In genomic region chr18:56575819-56576663, GRCh38 we compare ENCODE assay signal across 8 cellular contexts.
DNase-seq lines count a peak whose midpoint lies in the region; ATAC-seq and TF ChIP-seq lines count a peak whose summit lies in the region.

No MANE protein-coding gene starts in this region.

- H3K4me3 Mint-ChIP-seq in activated T-helper 1 cell treated with anti-CD3 and anti-CD28 coated beads, Interleukin-12 subunit alpha, Interleukin-12 subunit beta, Interleukin-2, Interleukin-4 antibody, amounts not matched to agents 30 ng/mL and 10 ng/mL and 1 ng/mL, durations not matched to agents 14 hours and 24 hours and 36 hours, result no peak overlapping the region

- H3K9me3 Mint-ChIP-seq in activated T-helper 1 cell treated with anti-CD3 and anti-CD28 coated beads, Interleukin-12 subunit alpha, Interleukin-12 subunit beta, Interleukin-2, Interleukin-4 antibody, amounts not matched to agents 30 ng/mL and 10 ng/mL and 1 ng/mL, durations not matched to agents 14 hours and 24 hours and 36 hours, result no peaks in the 10 kb centered on the region

- no peak for TF ChIP-seq POLR2A in ovary (IDR thresholded peaks at IDR 0.05)

- no peaks in the 10 kb centered on the region for H3K27me3 ChIP-seq in ovary

- no peaks in the 10 kb centered on the region for H3K36me3 ChIP-seq in ovary

- TF ChIP-seq EP300 in ovary (IDR thresholded peaks at IDR 0.05), result no peak

- peak; percentile 84 for ATAC-seq in GM18868 (IDR thresholded peaks at IDR 0.05; ENCODE audit: unreplicated experiment)

- no peak overlapping the region for H3K27ac ChIP-seq in ovary

- H3K4me3 ChIP-seq in fibroblast of pulmonary artery (replicated peaks; ENCODE audit: low read depth, low read length), result no peak overlapping the region
- H3K4me3 ChIP-seq in ovary, result no peak overlapping the region

- DNase-seq in AG20443 (ENCODE audit: low spot score) (peak; percentile 61), M059J (ENCODE audit: low read depth) (peak; percentile 70), SHP77 (lab: John Stamatoyannopoulos, UW) (peak; percentile 49 to 51), fibroblast of pulmonary artery (ENCODE audit: low read depth) (peak; percentile 82), ovary (no peak)
- no peak for DNase-seq in stimulated activated CD4-positive, alpha-beta T cell treated with anti-CD3 and anti-CD28 coated beads, Interleukin-12 subunit alpha, Interleukin-12 subunit beta, amount 100 ng/mL, for 4 hours
- no peak for DNase-seq in activated T-helper 1 cell treated with anti-CD3 and anti-CD28 coated beads, Interleukin-12 subunit alpha, Interleukin-12 subunit beta, Interleukin-2, Interleukin-4 antibody, amounts not matched to agents 30 ng/mL and 10 ng/mL and 1 ng/mL, durations not matched to agents 14 hours and 24 hours and 36 hours (ENCODE audit: low spot score)

- H3K9me3 ChIP-seq in ovary, result no peaks in the 10 kb centered on the region

- intact Hi-C loops in ovary (cut with DNase I), result loop anchor here in 3 of 4 donors (5.0 to 10.0 kb wide), 6 partner anchors 571 to 1344 kb away; no protein-coding TSS in a partner anchor
- intact Hi-C loops in activated T-helper 1 cell treated with anti-CD3 and anti-CD28 coated beads, Interleukin-12 subunit alpha, Interleukin-12 subunit beta, Interleukin-2, Interleukin-4 antibody, amounts not matched to agents 30 ng/mL and 10 ng/mL and 1 ng/mL, durations not matched to agents 14 hours and 24 hours and 36 hours (cut with micrococcal nuclease), result loop anchor here (1.0 to 10.0 kb wide), 4 partner anchors 1161 to 1341 kb away; no protein-coding TSS in a partner anchor

- H3K27ac Mint-ChIP-seq in activated T-helper 1 cell treated with anti-CD3 and anti-CD28 coated beads, Interleukin-12 subunit alpha, Interleukin-12 subunit beta, Interleukin-2, Interleukin-4 antibody, amounts not matched to agents 30 ng/mL and 10 ng/mL and 1 ng/mL, durations not matched to agents 14 hours and 24 hours and 36 hours, result no peak overlapping the region

- H3K27me3 Mint-ChIP-seq in activated T-helper 1 cell treated with anti-CD3 and anti-CD28 coated beads, Interleukin-12 subunit alpha, Interleukin-12 subunit beta, Interleukin-2, Interleukin-4 antibody, amounts not matched to agents 30 ng/mL and 10 ng/mL and 1 ng/mL, durations not matched to agents 14 hours and 24 hours and 36 hours (ENCODE audit: insufficient read depth), result peaks cover 11% of the 10 kb centered on the region

- no peaks in the 10 kb centered on the region for H3K4me1 Mint-ChIP-seq in activated T-helper 1 cell treated with anti-CD3 and anti-CD28 coated beads, Interleukin-12 subunit alpha, Interleukin-12 subunit beta, Interleukin-2, Interleukin-4 antibody, amounts not matched to agents 30 ng/mL and 10 ng/mL and 1 ng/mL, durations not matched to agents 14 hours and 24 hours and 36 hours (ENCODE audit: low read depth)

- WGBS in ovary, 3 donors, result 11 to 19% (median 14%) methylated on average over 8 of the region's 8 CpGs

- peaks cover 10% of the 10 kb centered on the region for H3K4me1 ChIP-seq in ovary (ENCODE audit: insufficient read depth)

- TF ChIP-seq CTCF in fibroblast of pulmonary artery (IDR thresholded peaks at IDR 0.05; ENCODE audit: low read length, missing control alignments) (peak; percentile 59), ovary (IDR thresholded peaks at IDR 0.05) (peak; percentile 38 to 83 (median 74))

- H3K36me3 Mint-ChIP-seq in activated T-helper 1 cell treated with anti-CD3 and anti-CD28 coated beads, Interleukin-12 subunit alpha, Interleukin-12 subunit beta, Interleukin-2, Interleukin-4 antibody, amounts not matched to agents 30 ng/mL and 10 ng/mL and 1 ng/mL, durations not matched to agents 14 hours and 24 hours and 36 hours (ENCODE audit: low read depth), result no peaks in the 10 kb centered on the region

Comparison
In these comparisons a context has a peak if more than half of its experiments do, and no peak if none do; other contexts are left out.
1. DNase-seq: peak in AG20443 (single experiment), M059J (single experiment), SHP77 (2 of 2) and fibroblast of pulmonary artery (single experiment); none in ovary (0 of 5), stimulated activated CD4-positive, alpha-beta T cell treated with anti-CD3 and anti-CD28 coated beads, Interleukin-12 subunit alpha, Interleukin-12 subunit beta, amount 100 ng/mL, for 4 hours (single experiment) and activated T-helper 1 cell treated with anti-CD3 and anti-CD28 coated beads, Interleukin-12 subunit alpha, Interleukin-12 subunit beta, Interleukin-2, Interleukin-4 antibody, amounts not matched to agents 30 ng/mL and 10 ng/mL and 1 ng/mL, durations not matched to agents 14 hours and 24 hours and 36 hours (single experiment).